In genomic region chr4:40829586-40829985, GRCh38 we compare ENCODE assay signal across 1 cellular context.
TF ChIP-seq lines count a peak whose summit lies in the region.

No MANE protein-coding gene starts in this region.

TF ChIP-seq in H1, 55 proteins besides CTCF, POLR2A, EP300 and RAD21 (continued from another document):
- no peak for TF ChIP-seq CHD7 (IDR thresholded peaks at IDR 0.05; ENCODE audit: insufficient replicate concordance, low read length)
- TF ChIP-seq JUN (IDR thresholded peaks at IDR 0.05; ENCODE audit: low read depth, low read length) = no peak
- no peak for TF ChIP-seq ATF2 (IDR thresholded peaks at IDR 0.05; ENCODE audit: low read length)
- TF ChIP-seq SUZ12 (IDR thresholded peaks at IDR 0.05; ENCODE audit: low read length) = no peak
- TF ChIP-seq ASH2L (IDR thresholded peaks at IDR 0.05; ENCODE audit: low read length) = no peak
- TF ChIP-seq MAFK (IDR thresholded peaks at IDR 0.05; ENCODE audit: low read depth, low read length) = no peak
- TF ChIP-seq NRF1 (IDR thresholded peaks at IDR 0.05; ENCODE audit: low read depth, low read length) = no peak
- no peak for TF ChIP-seq CBX5 (IDR thresholded peaks at IDR 0.05; ENCODE audit: low read depth, low read length)
- TF ChIP-seq USF2 (IDR thresholded peaks at IDR 0.05; ENCODE audit: low read length) = no peak
- TF ChIP-seq TAF1 (IDR thresholded peaks at IDR 0.05; ENCODE audit: low read depth, low read length) = no peak
- TF ChIP-seq TBP (IDR thresholded peaks at IDR 0.05; ENCODE audit: low read depth, low read length) = no peak
- TF ChIP-seq TAF7 (optimal IDR thresholded peaks at IDR 0.05; ENCODE audit: borderline replicate concordance, low read depth, low read length) = no peak
